Comparison of ENCODE assay signal across 19 cellular contexts in the genomic region with DNA sequence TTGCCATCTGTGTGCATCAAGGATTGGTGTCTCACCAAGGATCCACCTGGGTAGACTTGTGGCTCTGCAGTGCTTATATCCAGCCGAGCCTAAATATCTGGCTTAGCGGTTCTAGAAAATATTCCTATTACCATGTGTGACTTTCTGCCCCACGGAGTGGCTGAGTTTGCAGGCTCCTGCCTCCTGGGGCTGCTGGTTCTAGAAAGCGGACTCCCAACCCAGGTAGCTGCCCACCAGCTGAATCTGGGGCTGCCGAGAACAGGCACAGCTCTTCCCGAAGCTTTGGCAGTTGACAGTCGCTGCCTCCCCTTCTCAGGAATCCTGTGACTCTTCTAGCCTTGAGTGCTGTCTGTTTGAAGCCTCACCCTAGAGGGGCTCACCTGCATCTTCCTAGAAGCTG.
DNase-seq lines count a peak whose midpoint lies in the region; ATAC-seq and TF ChIP-seq lines count a peak whose summit lies in the region.
"Had no signal": no experiment of that assay in that cellular context is flagged by ENCODE, and none has a peak within 500 bp of the region (broad histone marks: within the 10 kb centered on the region; RNA-seq: fewer than 3 reads in every experiment).

No MANE protein-coding gene starts in this region.

- H2BK5ac ChIP-seq in mesenchymal stem cell (ENCODE audit: low read depth, low read length, poor library complexity, severe bottlenecking) = no peak overlapping the region

- no peak overlapping the region for H2AFZ ChIP-seq in mesenchymal stem cell (ENCODE audit: low read depth, low read length)

- POLR2A ChIA-PET in HEK293T (lab: Yijun Ruan, JAX) = no interaction called here

- H3K9me3 ChIP-seq in cardiac muscle cell (ENCODE audit: low read depth) (no peaks in the 10 kb centered on the region), heart left ventricle (no peaks in the 10 kb centered on the region), mesenchymal stem cell (ENCODE audit: control insufficient read depth, low read length) (no peaks in the 10 kb centered on the region), skeletal muscle satellite cell (replicated peaks; ENCODE audit: low read length) (no peaks in the 10 kb centered on the region), aorta (ENCODE audit: control insufficient read depth, low read length) (no peaks in the 10 kb centered on the region)
- H3K9me3 ChIP-seq: gastrocnemius medialis, SJCRH30 had no signal

- H3K4me2 ChIP-seq in mesenchymal stem cell (ENCODE audit: low read length, poor library complexity, severe bottlenecking) (no peak overlapping the region), skeletal muscle satellite cell (ENCODE audit: low read length) (no peak overlapping the region)

- CTCF ChIA-PET in HEK293T (lab: Yijun Ruan, JAX) = interaction anchor here (1.0 kb wide), 1 partner anchor 36 kb away, joined by 4 read pairs; no protein-coding TSS in a partner anchor

- no peak for DNase-seq in cardiac muscle cell (ENCODE audit: low read depth in 1 of 2, low spot score in 1 of 2)
- DNase-seq in heart left ventricle = no peak
- DNase-seq in mesenchymal stem cell = no peak
- no peak for DNase-seq in aorta
- DNase-seq in NCI-H345 (lab: John Stamatoyannopoulos, UW) = no peak
- DNase-seq in HPDE6-E6E7 (ENCODE audit: extremely low spot score) = no peak
- DNase-seq in HEK293T (ENCODE audit: extremely low spot score) = no peak
- DNase-seq: 8988T; activated CD4-positive, alpha-beta memory T cell treated with anti-CD3 and anti-CD28 coated beads, Interleukin-2, amount 10 ng/mL, durations not matched to agents 7 days and 5 days; activated naive CD8-positive, alpha-beta T cell treated with anti-CD3 and anti-CD28 coated beads for 36 hours; effector CD4-positive, alpha-beta T cell; gastrocnemius medialis; islet precursor cell; KBM-7; NCI-H146; nephron progenitor cell; SJCRH30; stimulated activated CD4-positive, alpha-beta T cell treated with anti-CD3 and anti-CD28 coated beads, Interleukin-2, amount 100 ng/mL, for 24 hours had no signal

- no peak overlapping the region for H3K23ac ChIP-seq in mesenchymal stem cell (ENCODE audit: low read length in 2 of 2)

- no peak overlapping the region for H3K4me3 ChIP-seq in cardiac muscle cell
- H3K4me3 ChIP-seq in heart left ventricle = peak overlapping the region in 3 of 12 donors; percentile 19 to 29 (median 27)
- H3K4me3 ChIP-seq in mesenchymal stem cell (ENCODE audit: insufficient read depth in 1 of 2, low read depth in 1 of 2, low read length in 2 of 2) = peak overlapping the region in 1 of 2 experiments; percentile 73
- peak overlapping the region; percentile 11 for H3K4me3 ChIP-seq in skeletal muscle satellite cell (ENCODE audit: low read length)
- peak overlapping the region; percentile 31 to 36 for H3K4me3 ChIP-seq in aorta (ENCODE audit: low read length in 2 of 2)
- H3K4me3 ChIP-seq: gastrocnemius medialis, SJCRH30 had no signal

- WGBS in heart left ventricle, 4 donors = 79 to 87% (median 84%) methylated on average over 7 of the region's 7 CpGs
- WGBS in mesenchymal stem cell = 89% methylated on average over 7 of the region's 7 CpGs
- 30 to 43% methylated on average over 7 of the region's 7 CpGs for WGBS in aorta, 2 donors

- no peak overlapping the region for H3K18ac ChIP-seq in mesenchymal stem cell (ENCODE audit: low read depth in 1 of 2, low read length in 2 of 2)

- no peak overlapping the region for H2BK15ac ChIP-seq in mesenchymal stem cell (ENCODE audit: low read depth, poor library complexity, severe bottlenecking)

- H3K9ac ChIP-seq in mesenchymal stem cell (ENCODE audit: low read length) (peak overlapping the region; percentile 51), skeletal muscle satellite cell (ENCODE audit: low read depth, low read length) (no peak overlapping the region)

- ATAC-seq in heart left ventricle (no peak), aorta (ENCODE audit: low FRiP score) (no peak)
- ATAC-seq: gastrocnemius medialis had no signal

- H3K27ac ChIP-seq in cardiac muscle cell (peak overlapping the region; percentile 28), heart left ventricle (peak overlapping the region in 3 of 12 donors; percentile 24 to 39 (median 26)), mesenchymal stem cell (ENCODE audit: low read length, poor library complexity, severe bottlenecking) (no peak overlapping the region), aorta (ENCODE audit: low read depth in 1 of 2, low read length in 2 of 2) (no peak overlapping the region)
- H3K27ac ChIP-seq: gastrocnemius medialis, SJCRH30 had no signal

- H3K27me3 ChIP-seq in cardiac muscle cell (no peaks in the 10 kb centered on the region), heart left ventricle (no peaks in the 10 kb centered on the region), mesenchymal stem cell (ENCODE audit: control insufficient read depth in 1 of 2, insufficient read depth in 1 of 2, low read length in 2 of 2) (no peaks in the 10 kb centered on the region), skeletal muscle satellite cell (ENCODE audit: control insufficient read depth, insufficient read depth, low read length) (peaks cover 16% of the 10 kb centered on the region), aorta (ENCODE audit: control insufficient read depth in 1 of 2, insufficient read depth in 2 of 2, low read length in 1 of 2) (no peaks in the 10 kb centered on the region)
- H3K27me3 ChIP-seq: gastrocnemius medialis, SJCRH30 had no signal

- peaks cover 2% of the 10 kb centered on the region for H3K79me1 ChIP-seq in mesenchymal stem cell (replicated peaks; ENCODE audit: low read length, poor library complexity, severe bottlenecking)

- H2AK5ac ChIP-seq in mesenchymal stem cell (ENCODE audit: low read length, severe bottlenecking) = no peak overlapping the region

- TF ChIP-seq POLR2A in heart left ventricle (IDR thresholded peaks at IDR 0.05) = no peak

- intact Hi-C loops in heart left ventricle (cut with DNase I) = loop anchor here in 1 of 10 donors (10.0 kb wide), 1 partner anchor 59 kb away; no protein-coding TSS in a partner anchor
- intact Hi-C loops in aorta (cut with DNase I) = no loop called here

- no peak overlapping the region for H2BK120ac ChIP-seq in mesenchymal stem cell (ENCODE audit: low read depth, low read length)

- H3K4me1 ChIP-seq in cardiac muscle cell (ENCODE audit: low read depth) = no peaks in the 10 kb centered on the region
- peaks cover 0 to 36% (median 8%) of the 10 kb centered on the region in 12 donors for H3K4me1 ChIP-seq in heart left ventricle
- H3K4me1 ChIP-seq in mesenchymal stem cell (ENCODE audit: control insufficient read depth, insufficient read depth, low read depth, low read length) = no peaks in the 10 kb centered on the region
- H3K4me1 ChIP-seq in skeletal muscle satellite cell (ENCODE audit: control insufficient read depth, insufficient read depth, low read length) = peaks cover 7% of the 10 kb centered on the region
- peaks cover 2 to 5% of the 10 kb centered on the region in 2 donors for H3K4me1 ChIP-seq in aorta (ENCODE audit: control insufficient read depth in 1 of 2, insufficient read depth in 2 of 2, low read length in 2 of 2)
- H3K4me1 ChIP-seq: SJCRH30 had no signal

- no peak overlapping the region for H4K91ac ChIP-seq in mesenchymal stem cell (ENCODE audit: low read length)

- H3K4ac ChIP-seq in mesenchymal stem cell (ENCODE audit: low read depth in 1 of 2, low read length in 2 of 2) = no peak overlapping the region

- H3K14ac ChIP-seq in mesenchymal stem cell (ENCODE audit: low read length in 2 of 2) = no peak overlapping the region

- no peak overlapping the region for H4K8ac ChIP-seq in mesenchymal stem cell (ENCODE audit: low read length)

- TF ChIP-seq CTCF in cardiac muscle cell (IDR thresholded peaks at IDR 0.05; ENCODE audit: low read depth, low read length) = no peak
- TF ChIP-seq CTCF in heart left ventricle (IDR thresholded peaks at IDR 0.05) = no peak

- H3K36me3 ChIP-seq in cardiac muscle cell (peaks cover 6% of the 10 kb centered on the region), heart left ventricle (no peaks in the 10 kb centered on the region), mesenchymal stem cell (ENCODE audit: control insufficient read depth in 1 of 2, insufficient read depth in 2 of 2, low read depth in 1 of 2, low read length in 2 of 2) (peaks cover 0 to 10% of the 10 kb centered on the region in 2 experiments), skeletal muscle satellite cell (ENCODE audit: insufficient read depth, low read length) (no peaks in the 10 kb centered on the region), aorta (ENCODE audit: control insufficient read depth in 1 of 2, insufficient read depth in 2 of 2, low read length in 1 of 2) (no peaks in the 10 kb centered on the region)
- H3K36me3 ChIP-seq: gastrocnemius medialis, SJCRH30 had no signal

- H2BK12ac ChIP-seq in mesenchymal stem cell (ENCODE audit: low read length in 2 of 2) = no peak overlapping the region

TF ChIP-seq in HEK293T, 16 proteins besides CTCF, POLR2A, EP300 and RAD21:
- TF ChIP-seq SUZ12 (IDR thresholded peaks at IDR 0.05) (no peak), LEF1 (IDR thresholded peaks at IDR 0.05; ENCODE audit: borderline replicate concordance) (no peak), ZNF384 (IDR thresholded peaks at IDR 0.05) (no peak), ARNT (IDR thresholded peaks at IDR 0.05) (no peak), ELF4 (IDR thresholded peaks at IDR 0.05) (no peak), L3MBTL2 (conservative IDR thresholded peaks at IDR 0.05) (no peak), FOXA1 (IDR thresholded peaks at IDR 0.05) (no peak), FOXK2 (IDR thresholded peaks at IDR 0.05) (no peak), NFRKB (IDR thresholded peaks at IDR 0.05) (no peak), FOXM1 (IDR thresholded peaks at IDR 0.05; ENCODE audit: borderline replicate concordance) (no peak), TARDBP (IDR thresholded peaks at IDR 0.05) (no peak), CTBP1 (IDR thresholded peaks at IDR 0.05; ENCODE audit: borderline replicate concordance) (no peak), BHLHE40 (IDR thresholded peaks at IDR 0.05; ENCODE audit: borderline replicate concordance) (no peak), HDGF (IDR thresholded peaks at IDR 0.05; ENCODE audit: borderline replicate concordance) (no peak), SP1 (IDR thresholded peaks at IDR 0.05) (no peak)
- TF ChIP-seq, protein P1, sequence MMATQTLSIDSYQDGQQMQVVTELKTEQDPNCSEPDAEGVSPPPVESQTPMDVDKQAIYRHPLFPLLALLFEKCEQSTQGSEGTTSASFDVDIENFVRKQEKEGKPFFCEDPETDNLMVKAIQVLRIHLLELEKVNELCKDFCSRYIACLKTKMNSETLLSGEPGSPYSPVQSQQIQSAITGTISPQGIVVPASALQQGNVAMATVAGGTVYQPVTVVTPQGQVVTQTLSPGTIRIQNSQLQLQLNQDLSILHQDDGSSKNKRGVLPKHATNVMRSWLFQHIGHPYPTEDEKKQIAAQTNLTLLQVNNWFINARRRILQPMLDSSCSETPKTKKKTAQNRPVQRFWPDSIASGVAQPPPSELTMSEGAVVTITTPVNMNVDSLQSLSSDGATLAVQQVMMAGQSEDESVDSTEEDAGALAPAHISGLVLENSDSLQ (IDR thresholded peaks at IDR 0.05) = no peak
